ENCODE assay signal across 16 cellular contexts in the genomic region with DNA sequence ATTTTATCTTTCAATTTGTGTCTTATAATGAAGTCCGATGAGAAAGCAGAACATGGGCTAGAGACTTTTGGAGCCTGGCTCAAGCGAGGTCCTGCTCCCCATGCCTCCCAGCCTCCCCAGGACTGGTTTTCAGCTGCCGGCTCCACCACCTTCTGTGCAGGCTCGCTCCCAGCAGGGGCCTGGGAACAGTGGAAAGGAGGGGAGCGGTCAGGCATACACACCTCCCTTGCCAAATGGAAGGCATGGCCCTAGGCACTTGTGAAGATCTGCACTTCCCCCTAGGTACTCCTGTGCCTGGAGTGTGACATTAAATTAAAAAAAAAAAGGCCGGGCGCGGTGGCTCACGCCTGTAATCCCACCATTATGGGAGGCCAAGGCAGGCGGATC. TPM values are rescaled to one million over a fixed set of nuclear protein-coding genes. Genes with fewer than 3 reads are reported as not detected.
"Had no signal": no experiment of that assay in that cellular context is flagged by ENCODE, and none has a peak within 500 bp of the region (broad histone marks: within the 10 kb centered on the region; RNA-seq: fewer than 3 reads in every experiment).

No MANE protein-coding gene starts in this region.

- H3K9ac ChIP-seq: KMS-11 had no signal

- H3K4me3 ChIP-seq: K562, SJSA1, SK-N-MC had no signal

- H3K27ac ChIP-seq: KMS-11, SJSA1, SK-N-MC had no signal

- DNase-seq: NCI-H1436 treated with DMSO at 0.1 percent for 48 hours, NCI-H187 treated with DMSO at 0.1 percent for 48 hours, NCI-H2029 treated with DMSO at 0.1 percent for 48 hours, NCI-H226, NCI-H510A, NCI-H524 treated with DMSO at 0.1 percent for 48 hours, NCI-H774, Right ventricle myocardium superior, SIG-M5 had no signal

- H3K27me3 ChIP-seq: SJSA1 had no signal

- H3K9me3 ChIP-seq: SJSA1 had no signal

- H3K36me3 ChIP-seq: SJSA1 had no signal

RNA-seq across cellular contexts. Expression of gene MOG, which starts 4.7 kb away (rescaled TPM):
- total RNA-seq: HT1080, K562, M059J, SJSA1 had no signal
- polyA plus RNA-seq: IgD-negative memory B cell, K562 had no signal

RNA-seq across cellular contexts. Expression of gene ZFP57, which starts 28.8 kb away (rescaled TPM):
- total RNA-seq: HT1080, Right ventricle myocardium superior, SJSA1 had no signal
